20 cellular contexts compared by ENCODE assay signal in the genomic region with DNA sequence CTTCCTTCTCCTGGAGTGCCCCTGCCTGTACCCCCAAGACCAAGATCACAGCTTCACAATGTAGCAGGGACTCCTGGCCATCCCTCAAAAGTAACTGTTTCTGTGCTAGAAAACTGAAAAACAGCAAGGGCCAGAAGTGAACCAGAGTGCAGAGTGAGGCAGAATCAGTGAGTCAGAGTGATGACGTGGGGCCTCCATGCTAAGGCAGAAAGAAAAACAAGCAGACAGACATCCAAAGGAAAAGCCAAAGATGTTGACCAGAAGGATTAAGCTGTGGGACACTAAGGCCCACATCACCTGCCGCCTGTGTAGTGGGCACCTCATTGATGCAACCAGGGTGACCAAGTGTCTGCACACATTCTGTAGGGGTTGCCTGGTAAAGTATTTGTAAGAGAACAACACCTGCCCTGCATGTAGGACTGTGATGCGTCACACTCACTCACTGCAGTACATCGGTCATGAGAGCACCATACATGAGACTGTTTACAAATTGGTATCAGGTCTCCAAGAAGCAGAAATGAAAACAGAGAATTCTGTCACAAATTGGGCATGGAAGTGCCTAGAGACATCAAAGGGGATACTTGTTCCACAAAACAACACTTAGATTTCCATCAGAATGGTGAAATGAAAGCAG. TPM values are rescaled to one million over a fixed set of nuclear protein-coding genes. Genes with fewer than 3 reads are reported as not detected.
DNase-seq lines count a peak whose midpoint lies in the region; ATAC-seq and TF ChIP-seq lines count a peak whose summit lies in the region.
"Had no signal": no experiment of that assay in that cellular context is flagged by ENCODE, and none has a peak within 500 bp of the region (broad histone marks: within the 10 kb centered on the region; RNA-seq: fewer than 3 reads in every experiment).

No MANE protein-coding gene starts in this region.

- no peak overlapping the region for H3K9ac ChIP-seq in PC-3 (ENCODE audit: low read length)

- BruUV-seq in PC-3 (replicated peaks; lab: Mats Ljungman, UMichigan): no TSS peak

- H3K4me3 ChIP-seq in PC-3 (ENCODE audit: low read length) (no peak overlapping the region), osteoblast (ENCODE audit: insufficient read depth, low read length) (no peak overlapping the region), tibial nerve (no peak overlapping the region)
- H3K4me3 ChIP-seq: pancreas, stomach had no signal

- H4K20me1 ChIP-seq in PC-3 (ENCODE audit: low read length) (no peaks in the 10 kb centered on the region), osteoblast (ENCODE audit: insufficient read depth, low read length) (no peaks in the 10 kb centered on the region)

- H3K4me1 ChIP-seq in PC-3 (ENCODE audit: insufficient read depth, low read length) (peaks cover 45% of the 10 kb centered on the region), osteoblast (ENCODE audit: insufficient read depth, low read length) (peaks cover 14% of the 10 kb centered on the region), tibial nerve (no peaks in the 10 kb centered on the region)
- H3K4me1 ChIP-seq: pancreas had no signal

- no peak for TF ChIP-seq POLR2A in tibial nerve (IDR thresholded peaks at IDR 0.05)

- 0 out of 2 replicates have a peak, but pooled peaks cover 6% of the 10 kb centered on the region for H3K27me3 ChIP-seq in PC-3 (ENCODE audit: low read length)
- H3K27me3 ChIP-seq in osteoblast (ENCODE audit: insufficient read depth, low read length): peaks cover 2% of the 10 kb centered on the region
- H3K27me3 ChIP-seq in tibial nerve: no peaks in the 10 kb centered on the region
- H3K27me3 ChIP-seq: pancreas, stomach had no signal

- TF ChIP-seq CTCF in PC-3 (conservative IDR thresholded peaks at IDR 0.05; ENCODE audit: low read depth, low read length): no peak
- no peak for TF ChIP-seq CTCF in osteoblast (IDR thresholded peaks at IDR 0.05; ENCODE audit: extremely low read depth, low read depth, low read length)
- no peak for TF ChIP-seq CTCF in tibial nerve (IDR thresholded peaks at IDR 0.05)

- H2AFZ ChIP-seq in PC-3 (ENCODE audit: low read length) (no peak overlapping the region), osteoblast (ENCODE audit: low read length) (peak overlapping the region; percentile 65)

- DNase-seq in ELR (ENCODE audit: low read depth): peak; percentile 56
- peak; percentile 65 for DNase-seq in PC-3
- DNase-seq in dermis blood vessel endothelial cell: peak; percentile 43
- DNase-seq in osteoblast (ENCODE audit: insufficient read length, low spot score, missing footprints): peak; percentile 86
- no peak for DNase-seq in tibial nerve (ENCODE audit: low spot score in 2 of 2)
- DNase-seq: activated CD4-positive, alpha-beta T cell treated with anti-CD3 and anti-CD28 coated beads for 1 hour; activated CD8-positive, alpha-beta memory T cell treated with anti-CD3 and anti-CD28 coated beads, Interleukin-2, amount 50 U/mL, for 4 hours; activated naive CD4-positive, alpha-beta T cell treated with Interleukin-2 at 50 U/mL for 16 hours; caudate nucleus; NCI-H2081; NCI-H526 treated with DMSO at 0.1 percent for 48 hours; pancreas; RPMI8226; stimulated activated CD4-positive, alpha-beta T cell treated with anti-CD3 and anti-CD28 coated beads, Interleukin-12 subunit alpha, Interleukin-12 subunit beta, amount 100 ng/mL, for 4 hours; stomach; T-helper 17 cell had no signal

- TF ChIP-seq EP300 in tibial nerve (IDR thresholded peaks at IDR 0.05): no peak

- no peaks in the 10 kb centered on the region for H3K9me2 ChIP-seq in PC-3 (replicated peaks; ENCODE audit: low read length)

- WGBS in tibial nerve, 2 donors: 92 to 96% methylated on average over 4 of the region's 4 CpGs

- H3K9me3 ChIP-seq in PC-3 (ENCODE audit: low read length) (no peaks in the 10 kb centered on the region), osteoblast (ENCODE audit: low read depth, low read length) (no peaks in the 10 kb centered on the region), tibial nerve (no peaks in the 10 kb centered on the region)
- H3K9me3 ChIP-seq: pancreas, stomach had no signal

- H3K79me2 ChIP-seq in PC-3 (ENCODE audit: low read length): no peaks in the 10 kb centered on the region
- no peaks in the 10 kb centered on the region for H3K79me2 ChIP-seq in osteoblast (ENCODE audit: insufficient read depth, low read length)

- H3K4me2 ChIP-seq in PC-3 (ENCODE audit: low read length): no peak overlapping the region
- no peak overlapping the region for H3K4me2 ChIP-seq in osteoblast (ENCODE audit: insufficient read depth, low read length)

- intact Hi-C loops in PC-3 (cut with micrococcal nuclease): loop anchor here (10.0 kb wide), 1 partner anchor 644 kb away; no protein-coding TSS in a partner anchor

- CTCF ChIA-PET in PC-3 (lab: Charles Lee): no interaction called here

- no peak overlapping the region for H3K27ac ChIP-seq in PC-3 (ENCODE audit: low read length)
- peak overlapping the region; percentile 47 for H3K27ac ChIP-seq in osteoblast (ENCODE audit: low read depth, low read length)
- H3K27ac ChIP-seq in tibial nerve: no peak overlapping the region
- H3K27ac ChIP-seq: C4-2B, pancreas, stomach had no signal

- H3K36me3 ChIP-seq in PC-3 (ENCODE audit: low read depth, low read length) (no peaks in the 10 kb centered on the region), osteoblast (ENCODE audit: insufficient read depth, low read length) (no peaks in the 10 kb centered on the region), tibial nerve (peaks cover 0 to 10% (median 0%) of the 10 kb centered on the region in 3 donors)
- H3K36me3 ChIP-seq: pancreas had no signal

- H3F3A ChIP-seq in PC-3 (ENCODE audit: low read length, unreplicated experiment): peaks cover 6% of the 10 kb centered on the region

- ATAC-seq in PC-3 (no peak), GM21619 (IDR thresholded peaks at IDR 0.05; ENCODE audit: unreplicated experiment) (no peak), GM21786 (IDR thresholded peaks at IDR 0.05; ENCODE audit: unreplicated experiment) (no peak), HG02973 (IDR thresholded peaks at IDR 0.05; ENCODE audit: unreplicated experiment) (no peak)
- ATAC-seq: pancreas, T-helper 17 cell had no signal

- POLR2A ChIA-PET in PC-3 (lab: Charles Lee; ENCODE audit: unreplicated experiment): interaction anchor here (0.6 kb wide), 1 partner anchor 10 kb away, joined by 8 read pairs; no protein-coding TSS in a partner anchor

RNA-seq across cellular contexts. Expression of gene ARMH4, which starts 51.2 kb away (rescaled TPM):
- total RNA-seq in PC-3 (2014; rRNA removed) (2.6 and 3.3 TPM in 2 replicates), dermis blood vessel endothelial cell (1.5 and 2.0 TPM in 2 replicates), osteoblast (10.9 and 14.1 TPM in 2 replicates), tibial nerve (1 to 10 TPM; 3.6 to 9.0 (median 5.6) TPM)
- total RNA-seq: T-helper 17 cell had no signal

Comparison
In these comparisons a context has a peak if more than half of its experiments do, and no peak if none do; other contexts are left out.
1. DNase-seq: peak in ELR (single experiment), PC-3 (single experiment), dermis blood vessel endothelial cell (single experiment) and osteoblast (single experiment); none in tibial nerve (0 of 2).